Comparison of ENCODE assay signal across 1 cellular context in genomic region chr1:1544544-1544943, GRCh38.
TF ChIP-seq lines count a peak whose summit lies in the region.

No MANE protein-coding gene starts in this region.

TF ChIP-seq in K562, 482 proteins besides CTCF, POLR2A, EP300 and RAD21:
- TF ChIP-seq ZNF347 (CRISPR knock-in tag; IDR thresholded peaks at IDR 0.05; ENCODE audit: low read depth) (no peak), ETS2 (tag; IDR thresholded peaks at IDR 0.05; ENCODE audit: borderline replicate concordance, poor library complexity, severe bottlenecking) (no peak), POLR2G (IDR thresholded peaks at IDR 0.05; ENCODE audit: low read depth, low read length) (peak; percentile 49; the same call in 1 of the 2 replicates), THRAP3 (IDR thresholded peaks at IDR 0.05; ENCODE audit: borderline replicate concordance) (no peak), MCM5 (IDR thresholded peaks at IDR 0.05; ENCODE audit: low read depth) (no peak)
- TF ChIP-seq, protein P1, sequence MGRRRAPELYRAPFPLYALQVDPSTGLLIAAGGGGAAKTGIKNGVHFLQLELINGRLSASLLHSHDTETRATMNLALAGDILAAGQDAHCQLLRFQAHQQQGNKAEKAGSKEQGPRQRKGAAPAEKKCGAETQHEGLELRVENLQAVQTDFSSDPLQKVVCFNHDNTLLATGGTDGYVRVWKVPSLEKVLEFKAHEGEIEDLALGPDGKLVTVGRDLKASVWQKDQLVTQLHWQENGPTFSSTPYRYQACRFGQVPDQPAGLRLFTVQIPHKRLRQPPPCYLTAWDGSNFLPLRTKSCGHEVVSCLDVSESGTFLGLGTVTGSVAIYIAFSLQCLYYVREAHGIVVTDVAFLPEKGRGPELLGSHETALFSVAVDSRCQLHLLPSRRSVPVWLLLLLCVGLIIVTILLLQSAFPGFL (CRISPR knock-in tag; IDR thresholded peaks at IDR 0.05): no peak
